Comparison of ENCODE assay signal across 8 cellular contexts in genomic region chr12:125075-125474, GRCh38. TPM values are rescaled to one million over a fixed set of nuclear protein-coding genes. Genes with fewer than 3 reads are reported as not detected.
"Had no signal": no experiment of that assay in that cellular context is flagged by ENCODE, and none has a peak within 500 bp of the region (broad histone marks: within the 10 kb centered on the region; RNA-seq: fewer than 3 reads in every experiment).

No MANE protein-coding gene starts in this region.

- FAIRE-seq: H54, HTR-8/SVneo had no signal

- H3K9ac ChIP-seq: GM23248 had no signal

- H3K9me3 Mint-ChIP-seq: H9 had no signal

- H3K27ac ChIP-seq: GM23248 had no signal

- H2AFZ ChIP-seq: GM23248 had no signal

- H3K4me3 Mint-ChIP-seq: H9, IgD-negative memory B cell had no signal

- H3K4me3 ChIP-seq: GM23248 had no signal

- DNase-seq: GM23248, GOT3, H9, HCEC 1CT had no signal

- H3K27ac Mint-ChIP-seq: H9, IgD-negative memory B cell had no signal

RNA-seq across cellular contexts. Expression of gene IQSEC3, which starts 58.5 kb away (rescaled TPM):
- total RNA-seq: GM23248, HT-29 had no signal
- polyA plus RNA-seq: GM23248, IgD-negative memory B cell had no signal
